Comparison of ENCODE assay signal across 17 cellular contexts in genomic region chr2:145022021-145022670, GRCh38.
DNase-seq lines count a peak whose midpoint lies in the region; ATAC-seq and TF ChIP-seq lines count a peak whose summit lies in the region.
"Had no signal": no experiment of that assay in that cellular context is flagged by ENCODE, and none has a peak within 500 bp of the region (broad histone marks: within the 10 kb centered on the region; RNA-seq: fewer than 3 reads in every experiment).

No MANE protein-coding gene starts in this region.

- H3K27me3 ChIP-seq in BLaER1 (no peaks in the 10 kb centered on the region), adipocyte (replicated peaks; ENCODE audit: control insufficient read depth, insufficient read depth, low read length) (no peaks in the 10 kb centered on the region), skeletal muscle tissue (ENCODE audit: control insufficient read depth in 3 of 3, insufficient read depth in 3 of 3, low read length in 3 of 3) (no peaks in the 10 kb centered on the region)

- H3K4me2 ChIP-seq in BLaER1: peak overlapping the region; percentile 72

- CTCF ChIA-PET in Calu3 (lab: Charles Lee): interaction anchor here (1.1 kb wide), 1 partner anchor 9 kb away, joined by 3 read pairs; no protein-coding TSS in a partner anchor

- H3K27ac ChIP-seq in BLaER1 (no peak overlapping the region), skeletal muscle tissue (ENCODE audit: low read depth, low read length) (peak overlapping the region; percentile 7)

- H3K4me3 ChIP-seq in BLaER1 (no peak overlapping the region), adipocyte (ENCODE audit: low read length) (peak overlapping the region; percentile 70), skeletal muscle tissue (ENCODE audit: low read length in 3 of 3) (no peak overlapping the region)

- DNase-seq in adipocyte (ENCODE audit: low read depth) (peak; percentile 36), Right ventricle myocardium superior (peak; percentile 36), Calu3 (no peak), NCI-H2107 (lab: John Stamatoyannopoulos, UW) (no peak), activated gamma-delta T cell treated with Interleukin-2 at 50 U/mL for 16 hours (no peak)
- DNase-seq: activated CD8-positive, alpha-beta memory T cell treated with anti-CD3 and anti-CD28 coated beads, Interleukin-2, amount 10 ng/mL, durations not matched to agents 7 days and 5 days; activated effector memory CD4-positive, alpha-beta T cell treated with anti-CD3 and anti-CD28 coated beads, Interleukin-2, amount 50 U/mL, for 16 hours; COR-L47; GOT3; Karpas-422; NCI-H1436; T-helper 2 cell had no signal

- no peak overlapping the region for H3K4me3 Mint-ChIP-seq in Calu3 (ENCODE audit: low read depth, unreplicated experiment)
- H3K4me3 Mint-ChIP-seq: activated CD8-positive, alpha-beta memory T cell treated with anti-CD3 and anti-CD28 coated beads, Interleukin-2, amount 10 ng/mL, durations not matched to agents 7 days and 5 days; stimulated activated naive CD8-positive, alpha-beta T cell treated with anti-CD3 and anti-CD28 coated beads, Interleukin-15, Interleukin-2, amounts not matched to agents 100 ng/mL and 50 ng/mL, for 24 hours had no signal

- no TSS peak for BruUV-seq in Calu3 (replicated peaks; lab: Mats Ljungman, UMichigan)

- ATAC-seq in Right ventricle myocardium superior (ENCODE audit: poor library complexity) (peak; percentile 53), GM21381 (IDR thresholded peaks at IDR 0.05; ENCODE audit: unreplicated experiment) (no peak)
- ATAC-seq: activated CD8-positive, alpha-beta memory T cell treated with anti-CD3 and anti-CD28 coated beads, Interleukin-2, amount 10 ng/mL, durations not matched to agents 7 days and 5 days had no signal

- no peaks in the 10 kb centered on the region for H3K27me3 Mint-ChIP-seq in Calu3 (ENCODE audit: unreplicated experiment)
- H3K27me3 Mint-ChIP-seq: activated CD8-positive, alpha-beta memory T cell treated with anti-CD3 and anti-CD28 coated beads, Interleukin-2, amount 10 ng/mL, durations not matched to agents 7 days and 5 days; progenitor cell of endocrine pancreas; stimulated activated naive CD8-positive, alpha-beta T cell treated with anti-CD3 and anti-CD28 coated beads, Interleukin-15, Interleukin-2, amounts not matched to agents 100 ng/mL and 50 ng/mL, for 24 hours had no signal

- H3K27ac Mint-ChIP-seq in Calu3 (ENCODE audit: unreplicated experiment): no peak overlapping the region
- H3K27ac Mint-ChIP-seq: activated CD8-positive, alpha-beta memory T cell treated with anti-CD3 and anti-CD28 coated beads, Interleukin-2, amount 10 ng/mL, durations not matched to agents 7 days and 5 days; progenitor cell of endocrine pancreas; stimulated activated naive CD8-positive, alpha-beta T cell treated with anti-CD3 and anti-CD28 coated beads, Interleukin-15, Interleukin-2, amounts not matched to agents 100 ng/mL and 50 ng/mL, for 24 hours had no signal

- H3K36me3 ChIP-seq in BLaER1: no peaks in the 10 kb centered on the region
- no peaks in the 10 kb centered on the region for H3K36me3 ChIP-seq in adipocyte (ENCODE audit: control insufficient read depth, insufficient read depth, low read length, severe bottlenecking)
- H3K36me3 ChIP-seq in skeletal muscle tissue (ENCODE audit: control insufficient read depth in 3 of 3, insufficient read depth in 3 of 3, low read length in 3 of 3): no peaks in the 10 kb centered on the region

- no peaks in the 10 kb centered on the region for H4K20me1 ChIP-seq in BLaER1

- H3K9me3 ChIP-seq in BLaER1 (no peaks in the 10 kb centered on the region), adipocyte (ENCODE audit: control insufficient read depth, low read length) (no peaks in the 10 kb centered on the region), skeletal muscle tissue (ENCODE audit: control insufficient read depth in 3 of 3, low read length in 3 of 3) (no peaks in the 10 kb centered on the region)

- no peaks in the 10 kb centered on the region for H3K36me3 Mint-ChIP-seq in Calu3 (ENCODE audit: insufficient read depth, unreplicated experiment)
- H3K36me3 Mint-ChIP-seq: activated CD8-positive, alpha-beta memory T cell treated with anti-CD3 and anti-CD28 coated beads, Interleukin-2, amount 10 ng/mL, durations not matched to agents 7 days and 5 days had no signal

- H3K4me1 Mint-ChIP-seq in Calu3 (ENCODE audit: low read depth, unreplicated experiment): no peaks in the 10 kb centered on the region
- H3K4me1 Mint-ChIP-seq: activated CD8-positive, alpha-beta memory T cell treated with anti-CD3 and anti-CD28 coated beads, Interleukin-2, amount 10 ng/mL, durations not matched to agents 7 days and 5 days had no signal

- H3K9ac ChIP-seq in BLaER1 (no peak overlapping the region), adipocyte (ENCODE audit: low read length) (peak overlapping the region; percentile 79), skeletal muscle tissue (ENCODE audit: low read depth in 1 of 3, low read length in 3 of 3) (no peak overlapping the region)

- TF ChIP-seq CTCF in Calu3 (IDR thresholded peaks at IDR 0.05; ENCODE audit: unreplicated experiment): no peak

- intact Hi-C loops in Right ventricle myocardium superior (cut with DNase I): no loop called here
- intact Hi-C loops in Calu3 (cut with micrococcal nuclease; ENCODE audit: unreplicated experiment): no loop called here

- no peaks in the 10 kb centered on the region for H3K9me3 Mint-ChIP-seq in Calu3 (ENCODE audit: low read depth, unreplicated experiment)
- H3K9me3 Mint-ChIP-seq: stimulated activated naive CD8-positive, alpha-beta T cell treated with anti-CD3 and anti-CD28 coated beads, Interleukin-15, Interleukin-2, amounts not matched to agents 100 ng/mL and 50 ng/mL, for 24 hours had no signal

- H3K4me1 ChIP-seq in BLaER1 (peaks cover 20% of the 10 kb centered on the region), adipocyte (ENCODE audit: control insufficient read depth, insufficient read depth, low read length) (peaks cover 34% of the 10 kb centered on the region), skeletal muscle tissue (ENCODE audit: control insufficient read depth in 3 of 3, insufficient read depth in 3 of 3, low read length in 3 of 3) (no peaks in the 10 kb centered on the region)

Comparison
In these comparisons a context has a peak if more than half of its experiments do, and no peak if none do; other contexts are left out.
1. DNase-seq: peak in adipocyte (single experiment) and Right ventricle myocardium superior (single experiment); none in Calu3 (single experiment), NCI-H2107 (single experiment) and activated gamma-delta T cell treated with Interleukin-2 at 50 U/mL for 16 hours (single experiment).